In the genomic region with DNA sequence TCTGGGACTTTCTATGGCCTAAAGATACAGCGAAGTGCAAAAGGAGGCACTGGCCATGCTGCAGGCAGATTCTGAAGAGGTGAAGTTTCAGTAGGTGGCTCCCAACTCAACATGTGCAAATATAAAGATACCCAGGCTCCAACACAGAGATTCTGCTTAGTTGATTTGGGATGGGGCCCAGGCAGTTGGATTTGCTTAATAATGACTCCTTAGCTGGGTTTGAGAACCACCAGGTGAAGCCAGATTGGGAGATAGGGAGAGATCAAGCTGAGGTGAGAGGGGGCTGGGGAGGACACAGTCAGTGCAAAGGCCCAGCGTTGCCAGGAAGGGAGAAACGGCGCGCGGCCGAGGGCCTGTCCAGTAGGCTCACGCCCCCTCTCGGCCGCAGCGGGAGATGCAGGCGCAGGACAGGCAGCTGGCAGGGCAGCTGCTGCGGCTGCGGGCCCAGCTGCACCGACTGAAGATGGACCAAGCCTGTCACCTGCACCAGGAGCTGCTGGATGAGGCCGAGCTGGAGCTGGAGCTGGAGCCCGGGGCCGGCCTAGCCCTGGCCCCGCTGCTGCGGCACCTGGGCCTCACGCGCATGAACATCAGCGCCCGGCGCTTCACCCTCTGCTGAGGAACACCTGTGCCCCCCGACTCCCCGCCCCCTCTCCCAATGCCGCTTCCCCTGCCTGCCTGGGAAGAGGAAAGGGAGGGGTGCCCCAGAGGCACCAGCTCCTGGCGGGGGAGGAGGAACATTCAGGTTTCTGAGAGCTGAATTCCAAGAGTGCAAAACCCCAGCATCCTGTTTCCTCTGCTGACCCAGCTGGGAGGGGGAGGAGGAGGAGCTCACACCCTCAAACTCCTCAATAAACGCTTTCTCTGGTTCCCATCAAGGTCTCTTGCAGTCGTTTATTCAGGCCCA, we compare ENCODE assay signal across 1 cellular context.
TF ChIP-seq lines count a peak whose summit lies in the region.

No MANE protein-coding gene starts in this region.

TF ChIP-seq in HepG2, 621 proteins besides CTCF, POLR2A, EP300 and RAD21 (continued from another document):
- TF ChIP-seq, protein P1, sequence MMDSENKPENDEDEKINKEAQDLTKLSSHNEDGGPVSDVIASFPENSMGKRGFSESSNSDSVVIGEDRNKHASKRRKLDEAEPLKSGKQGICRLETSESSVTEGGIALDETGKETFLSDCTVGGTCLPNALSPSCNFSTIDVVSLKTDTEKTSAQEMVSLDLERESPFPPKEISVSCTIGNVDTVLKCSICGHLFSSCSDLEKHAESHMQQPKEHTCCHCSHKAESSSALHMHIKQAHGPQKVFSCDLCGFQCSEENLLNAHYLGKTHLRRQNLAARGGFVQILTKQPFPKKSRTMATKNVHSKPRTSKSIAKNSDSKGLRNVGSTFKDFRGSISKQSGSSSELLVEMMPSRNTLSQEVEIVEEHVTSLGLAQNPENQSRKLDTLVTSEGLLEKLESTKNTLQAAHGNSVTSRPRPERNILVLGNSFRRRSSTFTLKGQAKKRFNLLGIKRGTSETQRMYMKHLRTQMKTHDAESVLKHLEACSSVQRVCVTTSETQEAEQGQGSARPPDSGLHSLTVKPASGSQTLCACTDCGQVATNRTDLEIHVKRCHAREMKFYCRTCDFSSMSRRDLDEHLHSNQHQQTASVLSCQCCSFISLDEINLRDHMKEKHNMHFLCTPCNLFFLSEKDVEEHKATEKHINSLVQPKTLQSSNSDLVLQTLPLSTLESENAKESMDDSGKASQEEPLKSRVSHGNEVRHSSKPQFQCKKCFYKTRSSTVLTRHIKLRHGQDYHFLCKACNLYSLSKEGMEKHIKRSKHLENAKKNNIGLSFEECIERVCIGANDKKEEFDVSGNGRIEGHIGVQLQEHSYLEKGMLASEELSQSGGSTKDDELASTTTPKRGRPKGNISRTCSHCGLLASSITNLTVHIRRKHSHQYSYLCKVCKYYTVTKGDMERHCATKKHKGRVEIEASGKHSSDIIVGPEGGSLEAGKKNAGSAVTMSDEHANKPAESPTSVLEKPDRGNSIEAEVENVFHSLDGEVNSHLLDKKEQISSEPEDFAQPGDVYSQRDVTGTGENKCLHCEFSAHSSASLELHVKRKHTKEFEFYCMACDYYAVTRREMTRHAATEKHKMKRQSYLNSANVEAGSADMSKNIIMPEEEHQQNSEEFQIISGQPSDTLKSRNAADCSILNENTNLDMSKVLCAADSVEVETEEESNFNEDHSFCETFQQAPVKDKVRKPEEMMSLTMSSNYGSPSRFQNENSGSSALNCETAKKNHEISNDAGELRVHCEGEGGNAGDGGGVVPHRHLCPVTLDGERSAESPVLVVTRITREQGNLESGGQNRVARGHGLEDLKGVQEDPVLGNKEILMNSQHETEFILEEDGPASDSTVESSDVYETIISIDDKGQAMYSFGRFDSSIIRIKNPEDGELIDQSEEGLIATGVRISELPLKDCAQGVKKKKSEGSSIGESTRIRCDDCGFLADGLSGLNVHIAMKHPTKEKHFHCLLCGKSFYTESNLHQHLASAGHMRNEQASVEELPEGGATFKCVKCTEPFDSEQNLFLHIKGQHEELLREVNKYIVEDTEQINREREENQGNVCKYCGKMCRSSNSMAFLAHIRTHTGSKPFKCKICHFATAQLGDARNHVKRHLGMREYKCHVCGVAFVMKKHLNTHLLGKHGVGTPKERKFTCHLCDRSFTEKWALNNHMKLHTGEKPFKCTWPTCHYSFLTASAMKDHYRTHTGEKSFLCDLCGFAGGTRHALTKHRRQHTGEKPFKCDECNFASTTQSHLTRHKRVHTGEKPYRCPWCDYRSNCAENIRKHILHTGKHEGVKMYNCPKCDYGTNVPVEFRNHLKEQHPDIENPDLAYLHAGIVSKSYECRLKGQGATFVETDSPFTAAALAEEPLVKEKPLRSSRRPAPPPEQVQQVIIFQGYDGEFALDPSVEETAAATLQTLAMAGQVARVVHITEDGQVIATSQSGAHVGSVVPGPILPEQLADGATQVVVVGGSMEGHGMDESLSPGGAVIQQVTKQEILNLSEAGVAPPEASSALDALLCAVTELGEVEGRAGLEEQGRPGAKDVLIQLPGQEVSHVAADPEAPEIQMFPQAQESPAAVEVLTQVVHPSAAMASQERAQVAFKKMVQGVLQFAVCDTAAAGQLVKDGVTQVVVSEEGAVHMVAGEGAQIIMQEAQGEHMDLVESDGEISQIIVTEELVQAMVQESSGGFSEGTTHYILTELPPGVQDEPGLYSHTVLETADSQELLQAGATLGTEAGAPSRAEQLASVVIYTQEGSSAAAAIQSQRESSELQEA (CRISPR knock-in tag; IDR thresholded peaks at IDR 0.05; ENCODE audit: not compliant biosample characterization) = no peak
- TF ChIP-seq ATRX (CRISPR knock-in tag; IDR thresholded peaks at IDR 0.05; ENCODE audit: borderline replicate concordance) (no peak), ZNF121 (CRISPR knock-in tag; IDR thresholded peaks at IDR 0.05) (peak; percentile 86), IKZF5 (CRISPR knock-in tag; IDR thresholded peaks at IDR 0.05) (no peak), ZNF564 (CRISPR knock-in tag; IDR thresholded peaks at IDR 0.05) (no peak), ZNF782 (CRISPR knock-in tag; IDR thresholded peaks at IDR 0.05; ENCODE audit: borderline replicate concordance) (no peak), PAF1 (CRISPR knock-in tag; IDR thresholded peaks at IDR 0.05) (no peak), ZMAT5 (CRISPR knock-in tag; IDR thresholded peaks at IDR 0.05; ENCODE audit: borderline replicate concordance, low read depth) (no peak), MEIS2 (CRISPR knock-in tag; IDR thresholded peaks at IDR 0.05) (peak; percentile 69; the same call in 1 of the 2 replicates), ASH2L (IDR thresholded peaks at IDR 0.05; ENCODE audit: insufficient read length, low read depth, low read length) (peak; percentile 29), KIAA2018 (CRISPR knock-in tag; IDR thresholded peaks at IDR 0.05; ENCODE audit: borderline replicate concordance) (no peak), MEF2D (CRISPR knock-in tag; IDR thresholded peaks at IDR 0.05) (no peak), ZNF256 (CRISPR knock-in tag; conservative IDR thresholded peaks at IDR 0.05) (no peak), ZSCAN30 (CRISPR knock-in tag; IDR thresholded peaks at IDR 0.05) (no peak), ZNF567 (CRISPR knock-in tag; IDR thresholded peaks at IDR 0.05; ENCODE audit: borderline replicate concordance) (no peak), FOXK1 (CRISPR knock-in tag; IDR thresholded peaks at IDR 0.05; ENCODE audit: borderline replicate concordance, low read depth) (no peak), ZNF557 (CRISPR knock-in tag; IDR thresholded peaks at IDR 0.05) (no peak), GFI1 (CRISPR knock-in tag; IDR thresholded peaks at IDR 0.05; ENCODE audit: borderline replicate concordance) (0 out of 2 replicates have a peak, but pooled peaks have one; percentile 26), SNAPC2 (CRISPR knock-in tag; IDR thresholded peaks at IDR 0.05) (no peak), ZFP36L1 (CRISPR knock-in tag; IDR thresholded peaks at IDR 0.05) (no peak), SMC3 (IDR thresholded peaks at IDR 0.05; ENCODE audit: low read length) (peak; percentile 25; the same call in 1 of the 2 replicates)
- TF ChIP-seq, protein P2, sequence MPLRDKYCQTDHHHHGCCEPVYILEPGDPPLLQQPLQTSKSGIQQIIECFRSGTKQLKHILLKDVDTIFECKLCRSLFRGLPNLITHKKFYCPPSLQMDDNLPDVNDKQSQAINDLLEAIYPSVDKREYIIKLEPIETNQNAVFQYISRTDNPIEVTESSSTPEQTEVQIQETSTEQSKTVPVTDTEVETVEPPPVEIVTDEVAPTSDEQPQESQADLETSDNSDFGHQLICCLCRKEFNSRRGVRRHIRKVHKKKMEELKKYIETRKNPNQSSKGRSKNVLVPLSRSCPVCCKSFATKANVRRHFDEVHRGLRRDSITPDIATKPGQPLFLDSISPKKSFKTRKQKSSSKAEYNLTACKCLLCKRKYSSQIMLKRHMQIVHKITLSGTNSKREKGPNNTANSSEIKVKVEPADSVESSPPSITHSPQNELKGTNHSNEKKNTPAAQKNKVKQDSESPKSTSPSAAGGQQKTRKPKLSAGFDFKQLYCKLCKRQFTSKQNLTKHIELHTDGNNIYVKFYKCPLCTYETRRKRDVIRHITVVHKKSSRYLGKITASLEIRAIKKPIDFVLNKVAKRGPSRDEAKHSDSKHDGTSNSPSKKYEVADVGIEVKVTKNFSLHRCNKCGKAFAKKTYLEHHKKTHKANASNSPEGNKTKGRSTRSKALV (CRISPR knock-in tag; IDR thresholded peaks at IDR 0.05) = peak; percentile 45; the same call in 1 of the 2 replicates
